In the genomic region with DNA sequence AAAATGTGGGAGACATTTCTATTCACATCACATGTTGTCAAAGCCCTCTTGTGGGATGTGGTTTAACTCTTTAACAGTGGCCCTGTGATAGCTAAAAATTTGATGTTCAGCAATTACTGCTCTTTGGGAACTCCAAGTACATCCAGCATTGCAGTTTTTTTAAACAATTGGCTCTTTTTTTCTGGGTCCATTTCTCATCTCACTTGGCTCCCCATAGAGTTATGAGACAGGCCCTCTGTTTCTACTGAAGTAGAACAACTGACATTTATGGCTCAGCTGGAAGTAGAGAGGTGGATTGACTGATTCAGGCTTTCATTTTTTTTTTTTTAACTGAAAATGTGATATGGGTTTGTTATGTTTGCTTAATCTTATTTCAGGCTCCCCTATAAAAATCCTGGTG, we compare ENCODE assay signal across 11 cellular contexts.
"Had no signal": no experiment of that assay in that cellular context is flagged by ENCODE, and none has a peak within 500 bp of the region (broad histone marks: within the 10 kb centered on the region; RNA-seq: fewer than 3 reads in every experiment).

No MANE protein-coding gene starts in this region.

- H3K36me3 ChIP-seq: right lobe of liver had no signal

- H3K4me1 ChIP-seq: right lobe of liver, testis had no signal

- H3K9me3 ChIP-seq: right lobe of liver, testis had no signal

- ATAC-seq: effector memory CD8-positive, alpha-beta T cell; natural killer cell treated with Interleukin-12 subunit alpha and Interleukin-12 subunit beta and Interleukin-15 and Interleukin-18, amount 100 ng/mL, for 72 hours; right lobe of liver; stimulated activated naive CD8-positive, alpha-beta T cell treated with anti-CD3 and anti-CD28 coated beads, Interleukin-15, Interleukin-2, amounts not matched to agents 100 U/mL and 50 U/mL, for 24 hours had no signal

- H3K4me3 ChIP-seq: right lobe of liver, testis had no signal

- DNase-seq: activated CD4-positive, CD25-positive, alpha-beta regulatory T cell treated with anti-CD3 and anti-CD28 coated beads, Interleukin-2, amount 50 U/mL, for 72 hours; activated naive CD4-positive, alpha-beta T cell; activated naive CD8-positive, alpha-beta T cell treated with anti-CD3 and anti-CD28 coated beads, Interleukin-2, amount 10 ng/mL, durations not matched to agents 7 days and 5 days; cerebellar nuclear complex; effector memory CD8-positive, alpha-beta T cell; mesenchymal stem cell; nucleus accumbens; right lobe of liver; stimulated activated naive CD8-positive, alpha-beta T cell treated with anti-CD3 and anti-CD28 coated beads, Interleukin-15, Interleukin-2, amounts not matched to agents 100 U/mL and 50 U/mL, for 24 hours; testis had no signal

- H3K27me3 ChIP-seq: right lobe of liver, testis had no signal

- H3K27ac ChIP-seq: right lobe of liver had no signal
